Comparison of ENCODE assay signal across 19 cellular contexts in the genomic region with DNA sequence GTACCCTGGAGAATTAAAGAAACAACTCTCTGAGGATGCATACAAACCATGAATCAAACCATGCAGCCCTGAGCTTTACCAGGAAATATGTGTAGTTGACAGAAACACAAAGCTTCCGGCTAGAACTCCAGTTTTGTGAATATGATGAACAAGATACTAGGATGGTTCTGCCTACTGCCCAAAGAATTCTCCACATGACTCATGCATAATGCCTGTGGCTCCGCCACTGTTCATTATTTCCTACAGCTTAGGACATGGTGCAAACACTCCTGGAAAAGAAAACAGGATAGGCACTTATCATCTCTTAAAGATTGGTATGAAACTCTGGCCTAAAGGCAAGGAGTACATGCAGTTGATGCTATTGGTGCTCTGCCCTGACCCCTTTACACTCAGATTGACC.
DNase-seq lines count a peak whose midpoint lies in the region; ATAC-seq and TF ChIP-seq lines count a peak whose summit lies in the region.
"Had no signal": no experiment of that assay in that cellular context is flagged by ENCODE, and none has a peak within 500 bp of the region (broad histone marks: within the 10 kb centered on the region; RNA-seq: fewer than 3 reads in every experiment).

No MANE protein-coding gene starts in this region.

- peak; percentile 26 for ATAC-seq in aorta (ENCODE audit: low FRiP score)
- no peak for ATAC-seq in HG02678 (IDR thresholded peaks at IDR 0.05; ENCODE audit: unreplicated experiment)

- TF ChIP-seq CTCF in RWPE1 (conservative IDR thresholded peaks at IDR 0.05; ENCODE audit: low read depth) = no peak

- no peaks in the 10 kb centered on the region for H3K27me3 ChIP-seq in aorta (ENCODE audit: control insufficient read depth in 1 of 2, insufficient read depth in 2 of 2, low read length in 1 of 2)
- H3K27me3 ChIP-seq: SJCRH30, suprapubic skin had no signal

- DNase-seq in GM04504 (ENCODE audit: low read depth) = peak; percentile 14
- peak; percentile 40 for DNase-seq in RWPE1 (ENCODE audit: low spot score)
- DNase-seq in fibroblast of peridontal ligament (ENCODE audit: extremely low read depth) = peak; percentile 2
- DNase-seq in aorta = no peak
- no peak for DNase-seq in SW 1271 (lab: John Stamatoyannopoulos, UW)
- no peak for DNase-seq in NCI-H345 treated with DMSO at 0.1 percent for 48 hours (lab: John Stamatoyannopoulos, UW; ENCODE audit: unreplicated experiment)
- DNase-seq: activated effector memory CD4-positive, alpha-beta T cell treated with anti-CD3 and anti-CD28 coated beads, Interleukin-2, amount 50 U/mL, for 16 hours; amniotic stem cell; DMS153; MV-4-11; NCI-H2029 treated with DMSO at 0.1 percent for 48 hours; NCI-H510A treated with DMSO at 0.1 percent for 48 hours; SJCRH30; small intestine; stimulated activated CD4-positive, alpha-beta T cell treated with anti-CD3 and anti-CD28 coated beads, Interleukin-4, amount 100 ng/mL, for 4 hours; stimulated activated CD8-positive, alpha-beta memory T cell treated with anti-CD3 and anti-CD28 coated beads, Interleukin-4, amount 100 ng/mL, for 48 hours had no signal

- H3K4me3 ChIP-seq in aorta (ENCODE audit: low read length in 2 of 2) = no peak overlapping the region
- H3K4me3 ChIP-seq: SJCRH30, suprapubic skin had no signal

- H3K9me3 ChIP-seq in aorta (ENCODE audit: control insufficient read depth, low read length) = peaks cover 3% of the 10 kb centered on the region
- H3K9me3 ChIP-seq: SJCRH30 had no signal

- 66 to 69% methylated on average over 2 of the region's 2 CpGs for WGBS in aorta, 2 donors

- intact Hi-C loops in aorta (cut with DNase I) = no loop called here

- H3K4me1 ChIP-seq in aorta (ENCODE audit: control insufficient read depth in 1 of 2, insufficient read depth in 2 of 2, low read length in 2 of 2) = no peaks in the 10 kb centered on the region
- H3K4me1 ChIP-seq: SJCRH30, suprapubic skin had no signal

- POLR2A ChIA-PET in RWPE1 (lab: Yijun Ruan, JAX; ENCODE audit: low non-redundant PET) = no interaction called here

- H3K27ac ChIP-seq in RWPE1 = no peak overlapping the region
- no peak overlapping the region for H3K27ac ChIP-seq in aorta (ENCODE audit: low read depth in 1 of 2, low read length in 2 of 2)
- H3K27ac ChIP-seq: C4-2B, SJCRH30, suprapubic skin had no signal

- CTCF ChIA-PET in RWPE1 (lab: Yijun Ruan, JAX) = no interaction called here

- H3K36me3 ChIP-seq in aorta (ENCODE audit: control insufficient read depth in 1 of 2, insufficient read depth in 2 of 2, low read length in 1 of 2) = no peaks in the 10 kb centered on the region
- H3K36me3 ChIP-seq: SJCRH30, suprapubic skin had no signal

Comparison
In these comparisons a context has a peak if more than half of its experiments do, and no peak if none do; other contexts are left out.
1. DNase-seq: peak in GM04504 (single experiment), RWPE1 (single experiment) and fibroblast of peridontal ligament (single experiment); none in aorta (0 of 2), SW 1271 (0 of 2) and NCI-H345 treated with DMSO at 0.1 percent for 48 hours (single experiment).